18 cellular contexts compared by ENCODE assay signal in the genomic region with DNA sequence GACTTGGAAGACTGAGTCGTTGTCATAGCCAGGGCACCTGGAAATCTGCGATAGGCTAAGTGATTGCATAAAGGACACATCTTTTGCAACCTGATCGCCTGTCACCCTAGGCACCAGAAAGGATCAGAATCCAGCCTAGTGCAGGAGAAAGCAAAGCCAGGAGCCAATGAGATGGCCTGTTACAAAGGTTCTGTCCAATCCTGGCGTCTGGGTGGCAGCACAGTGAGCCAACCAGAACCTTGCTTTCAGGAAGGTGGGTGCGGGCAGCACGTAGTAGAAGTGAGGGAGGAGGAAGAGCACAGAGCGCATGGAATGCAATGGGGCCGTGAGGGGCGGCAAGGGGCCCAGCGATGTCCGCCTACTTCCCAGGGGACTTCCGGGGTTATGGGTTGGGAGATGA.
DNase-seq lines count a peak whose midpoint lies in the region; ATAC-seq and TF ChIP-seq lines count a peak whose summit lies in the region.
"Had no signal": no experiment of that assay in that cellular context is flagged by ENCODE, and none has a peak within 500 bp of the region (broad histone marks: within the 10 kb centered on the region; RNA-seq: fewer than 3 reads in every experiment).

No MANE protein-coding gene starts in this region.

- H3K36me3 ChIP-seq in CD8-positive, alpha-beta memory T cell (ENCODE audit: insufficient read depth, low read length): no peaks in the 10 kb centered on the region
- H3K36me3 ChIP-seq: cardiac muscle cell, right lobe of liver, thoracic aorta had no signal

- POLR2A ChIA-PET in CD8-positive, alpha-beta memory T cell (lab: Charles Lee): no interaction called here

- H3K4me1 Mint-ChIP-seq in CD8-positive, alpha-beta memory T cell: peaks cover 8 to 17% (median 11%) of the 10 kb centered on the region in 3 donors
- no peaks in the 10 kb centered on the region for H3K4me1 Mint-ChIP-seq in nephron progenitor cell
- H3K4me1 Mint-ChIP-seq: naive thymus-derived CD8-positive, alpha-beta T cell had no signal

- ATAC-seq in GM21515 (IDR thresholded peaks at IDR 0.05; ENCODE audit: unreplicated experiment) (peak; percentile 44), esophagus mucosa (peak; percentile 17), GM21717 (IDR thresholded peaks at IDR 0.05; ENCODE audit: unreplicated experiment) (no peak)
- ATAC-seq: left colon; naive thymus-derived CD8-positive, alpha-beta T cell had no signal

- no peak for TF ChIP-seq CTCF in nephron progenitor cell (IDR thresholded peaks at IDR 0.05)

- no peaks in the 10 kb centered on the region for H3K9me3 ChIP-seq in CD8-positive, alpha-beta memory T cell (ENCODE audit: low read length)
- H3K9me3 ChIP-seq: Caco-2, right lobe of liver, thoracic aorta had no signal

- H3K4me3 Mint-ChIP-seq in CD8-positive, alpha-beta memory T cell: peak overlapping the region; percentile 74 to 95 (median 83)
- H3K4me3 Mint-ChIP-seq in nephron progenitor cell: no peak overlapping the region

- H3K4me1 ChIP-seq in CD8-positive, alpha-beta memory T cell (ENCODE audit: insufficient read depth, low read length): no peaks in the 10 kb centered on the region

- peak in 4 of 5 donors; percentile 32 to 72 (median 42) for DNase-seq in CD8-positive, alpha-beta memory T cell
- DNase-seq in SK-MEL-5 (ENCODE audit: low read depth, low spot score): peak; percentile 61
- DNase-seq in superior temporal gyrus (ENCODE audit: extremely low spot score): no peak
- no peak for DNase-seq in NCI-H1694 (lab: John Stamatoyannopoulos, UW)
- DNase-seq in nephron progenitor cell: no peak
- DNase-seq: activated naive CD4-positive, alpha-beta T cell; Caco-2; GF-D8; left colon; NCI-H2227 treated with DMSO at 0.1 percent for 48 hours had no signal

- in situ Hi-C loops in SK-MEL-5 (cut with HindIII; ENCODE audit: low pct_unique_long_range_greater_than_20kb, low sequenced_read_pairs): no loop called here

- H3K9me3 Mint-ChIP-seq in CD8-positive, alpha-beta memory T cell: no peaks in the 10 kb centered on the region
- no peaks in the 10 kb centered on the region for H3K9me3 Mint-ChIP-seq in nephron progenitor cell
- H3K9me3 Mint-ChIP-seq: naive thymus-derived CD8-positive, alpha-beta T cell had no signal

- peak overlapping the region; percentile 65 for H3K27ac ChIP-seq in CD8-positive, alpha-beta memory T cell (ENCODE audit: low read depth, low read length)
- H3K27ac ChIP-seq: cardiac muscle cell, HL-60, right lobe of liver, thoracic aorta had no signal

- CTCF ChIA-PET in CD8-positive, alpha-beta memory T cell (lab: Charles Lee): interaction anchor here (1.1 kb wide), 1 partner anchor 171 kb away, joined by 4 read pairs; no protein-coding TSS in a partner anchor

- H3K4me3 ChIP-seq in CD8-positive, alpha-beta memory T cell (ENCODE audit: low read length): peak overlapping the region; percentile 50
- H3K4me3 ChIP-seq: cardiac muscle cell, right lobe of liver, thoracic aorta had no signal

- peak overlapping the region; percentile 35 to 99 (median 84) for H3K27ac Mint-ChIP-seq in CD8-positive, alpha-beta memory T cell
- no peak overlapping the region for H3K27ac Mint-ChIP-seq in nephron progenitor cell

- peaks cover 15 to 27% of the 10 kb centered on the region in 2 donors for H3K27me3 Mint-ChIP-seq in CD8-positive, alpha-beta memory T cell
- peaks cover 9% of the 10 kb centered on the region for H3K27me3 Mint-ChIP-seq in nephron progenitor cell (ENCODE audit: low read depth, poor library complexity)

- no peaks in the 10 kb centered on the region for H3K27me3 ChIP-seq in CD8-positive, alpha-beta memory T cell (ENCODE audit: insufficient read depth, low read length, poor library complexity, severe bottlenecking)
- H3K27me3 ChIP-seq: cardiac muscle cell, right lobe of liver had no signal

- no peaks in the 10 kb centered on the region for H3K36me3 Mint-ChIP-seq in CD8-positive, alpha-beta memory T cell
- H3K36me3 Mint-ChIP-seq in nephron progenitor cell (ENCODE audit: low read depth): no peaks in the 10 kb centered on the region
- H3K36me3 Mint-ChIP-seq: naive thymus-derived CD8-positive, alpha-beta T cell had no signal

Comparison
In these comparisons a context has a peak if more than half of its experiments do, and no peak if none do; other contexts are left out.
1. DNase-seq: peak in CD8-positive, alpha-beta memory T cell (4 of 5) and SK-MEL-5 (single experiment); none in superior temporal gyrus (single experiment), NCI-H1694 (single experiment) and nephron progenitor cell (single experiment).